In the genomic region with DNA sequence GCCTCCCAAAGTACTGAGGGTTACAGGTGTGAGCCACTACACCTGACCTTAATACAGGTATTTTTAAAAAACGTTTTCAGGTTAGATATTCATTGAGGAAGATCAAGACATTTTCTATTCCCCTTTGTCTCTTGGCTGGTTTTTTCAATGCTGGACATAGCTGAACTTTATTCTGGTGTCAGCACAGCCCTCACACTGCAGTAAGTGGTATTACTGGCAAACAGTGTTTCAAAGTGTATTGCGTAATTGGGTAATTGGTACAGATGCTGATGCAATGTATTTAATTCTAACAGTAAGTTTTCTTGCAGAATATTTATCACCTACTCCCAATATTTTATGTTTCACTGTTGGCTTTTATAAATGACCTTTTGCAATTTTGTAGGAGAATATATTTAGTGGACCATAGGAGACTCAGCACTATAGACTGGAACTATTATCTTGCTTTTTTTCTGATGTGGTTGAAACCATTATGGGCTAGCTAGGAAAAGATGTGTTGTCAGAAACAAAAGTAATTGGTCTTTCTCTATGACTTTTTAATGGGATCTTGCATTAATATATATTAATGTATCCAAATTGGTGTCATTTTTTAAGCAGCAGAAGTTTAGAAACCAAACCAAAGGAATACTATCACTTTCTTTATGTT, we compare ENCODE assay signal across 12 cellular contexts.
DNase-seq lines count a peak whose midpoint lies in the region; ATAC-seq and TF ChIP-seq lines count a peak whose summit lies in the region.
"Had no signal": no experiment of that assay in that cellular context is flagged by ENCODE, and none has a peak within 500 bp of the region (broad histone marks: within the 10 kb centered on the region; RNA-seq: fewer than 3 reads in every experiment).

No MANE protein-coding gene starts in this region.

- no peak overlapping the region for H3K27ac Mint-ChIP-seq in neural crest cell (ENCODE audit: unreplicated experiment)
- H3K27ac Mint-ChIP-seq: activated CD4-positive, alpha-beta T cell treated with anti-CD3 and anti-CD28 coated beads, Interleukin-2, amount 10 ng/mL, durations not matched to agents 24 days and 14 days; activated naive CD4-positive, alpha-beta T cell treated with anti-CD3 and anti-CD28 coated beads for 36 hours had no signal

- H3K27me3 Mint-ChIP-seq in neural crest cell (ENCODE audit: low read depth): no peaks in the 10 kb centered on the region

- H3K27me3 ChIP-seq in brain microvascular endothelial cell (replicated peaks): no peaks in the 10 kb centered on the region

- DNase-seq in GM04504 (ENCODE audit: low read depth): peak; percentile 15
- DNase-seq in NCI-H2107 treated with DMSO at 0.1 percent for 48 hours (lab: John Stamatoyannopoulos, UW; ENCODE audit: unreplicated experiment): peak; percentile 16
- no peak for DNase-seq in brain microvascular endothelial cell
- no peak for DNase-seq in neural crest cell (ENCODE audit: low read depth, low spot score)
- no peak for DNase-seq in GM19240 (ENCODE audit: insufficient read length, low spot score)
- no peak for DNase-seq in occipital lobe (lab: John Stamatoyannopoulos, UW)
- DNase-seq: activated CD4-positive, alpha-beta T cell treated with anti-CD3 and anti-CD28 coated beads, Interleukin-2, amount 10 ng/mL, durations not matched to agents 24 days and 14 days; activated naive CD4-positive, alpha-beta T cell treated with anti-CD3 and anti-CD28 coated beads for 36 hours had no signal

- ATAC-seq in GM19467 (IDR thresholded peaks at IDR 0.05; ENCODE audit: unreplicated experiment): no peak
- ATAC-seq in GM18909 (IDR thresholded peaks at IDR 0.05; ENCODE audit: poor library complexity, unreplicated experiment): no peak
- ATAC-seq: Right ventricle myocardium inferior had no signal

- peaks cover 25% of the 10 kb centered on the region for H3K4me1 Mint-ChIP-seq in neural crest cell
- H3K4me1 Mint-ChIP-seq: activated CD4-positive, alpha-beta T cell treated with anti-CD3 and anti-CD28 coated beads, Interleukin-2, amount 10 ng/mL, durations not matched to agents 24 days and 14 days had no signal

- H3K9me3 Mint-ChIP-seq in neural crest cell: peaks cover 3% of the 10 kb centered on the region

- in situ Hi-C loops in brain microvascular endothelial cell (cut with HindIII; ENCODE audit: low pct_ligation_motif_present, low sequenced_read_pairs): no loop called here

- no peak overlapping the region for H3K4me3 Mint-ChIP-seq in neural crest cell
- H3K4me3 Mint-ChIP-seq: activated CD4-positive, alpha-beta T cell treated with anti-CD3 and anti-CD28 coated beads, Interleukin-2, amount 10 ng/mL, durations not matched to agents 24 days and 14 days; activated naive CD4-positive, alpha-beta T cell treated with anti-CD3 and anti-CD28 coated beads for 36 hours had no signal

- H3K36me3 Mint-ChIP-seq in neural crest cell (ENCODE audit: low read depth): peaks cover 2% of the 10 kb centered on the region

- no peak overlapping the region for H3K4me3 ChIP-seq in brain microvascular endothelial cell (ENCODE audit: low read depth, low read length)

- TF ChIP-seq CTCF in brain microvascular endothelial cell (IDR thresholded peaks at IDR 0.05; ENCODE audit: low read depth, low read length, missing control alignments): peak; percentile 16
- peak; percentile 15 for TF ChIP-seq CTCF in neural crest cell (conservative IDR thresholded peaks at IDR 0.05)

- no peaks in the 10 kb centered on the region for H3K36me3 ChIP-seq in brain microvascular endothelial cell (replicated peaks)

- H3K27ac ChIP-seq in brain microvascular endothelial cell: no peak overlapping the region
- H3K27ac ChIP-seq: KMS-11 had no signal

Comparison
In these comparisons a context has a peak if more than half of its experiments do, and no peak if none do; other contexts are left out.
1. DNase-seq: peak in GM04504 (single experiment) and NCI-H2107 treated with DMSO at 0.1 percent for 48 hours (single experiment); none in brain microvascular endothelial cell (single experiment), neural crest cell (single experiment), GM19240 (single experiment) and occipital lobe (single experiment).